In the genomic region with DNA sequence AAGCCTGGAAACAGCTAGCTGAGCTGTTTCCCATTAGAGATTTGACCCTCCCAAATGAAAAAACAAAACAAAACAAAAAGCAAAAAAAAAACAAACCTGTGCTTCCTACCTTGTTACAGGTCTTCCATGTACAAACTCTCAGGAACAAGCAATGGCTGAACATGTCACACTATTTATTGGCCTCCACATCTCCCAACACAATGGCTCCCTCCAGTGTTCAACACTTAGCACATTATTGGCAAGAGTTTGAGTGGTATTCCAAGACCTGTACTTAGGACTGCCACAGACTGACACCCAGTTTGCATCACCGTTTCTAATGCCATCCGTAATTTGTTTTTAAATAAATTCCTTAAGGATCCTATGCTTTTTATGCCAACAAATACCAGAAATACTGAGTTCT, we compare ENCODE assay signal across 2 cellular contexts.
TF ChIP-seq lines count a peak whose summit lies in the region.

No MANE protein-coding gene starts in this region.

TF ChIP-seq in GM23338, 12 proteins besides CTCF, POLR2A, EP300 and RAD21 (continued from another document):
- TF ChIP-seq, protein P1, sequence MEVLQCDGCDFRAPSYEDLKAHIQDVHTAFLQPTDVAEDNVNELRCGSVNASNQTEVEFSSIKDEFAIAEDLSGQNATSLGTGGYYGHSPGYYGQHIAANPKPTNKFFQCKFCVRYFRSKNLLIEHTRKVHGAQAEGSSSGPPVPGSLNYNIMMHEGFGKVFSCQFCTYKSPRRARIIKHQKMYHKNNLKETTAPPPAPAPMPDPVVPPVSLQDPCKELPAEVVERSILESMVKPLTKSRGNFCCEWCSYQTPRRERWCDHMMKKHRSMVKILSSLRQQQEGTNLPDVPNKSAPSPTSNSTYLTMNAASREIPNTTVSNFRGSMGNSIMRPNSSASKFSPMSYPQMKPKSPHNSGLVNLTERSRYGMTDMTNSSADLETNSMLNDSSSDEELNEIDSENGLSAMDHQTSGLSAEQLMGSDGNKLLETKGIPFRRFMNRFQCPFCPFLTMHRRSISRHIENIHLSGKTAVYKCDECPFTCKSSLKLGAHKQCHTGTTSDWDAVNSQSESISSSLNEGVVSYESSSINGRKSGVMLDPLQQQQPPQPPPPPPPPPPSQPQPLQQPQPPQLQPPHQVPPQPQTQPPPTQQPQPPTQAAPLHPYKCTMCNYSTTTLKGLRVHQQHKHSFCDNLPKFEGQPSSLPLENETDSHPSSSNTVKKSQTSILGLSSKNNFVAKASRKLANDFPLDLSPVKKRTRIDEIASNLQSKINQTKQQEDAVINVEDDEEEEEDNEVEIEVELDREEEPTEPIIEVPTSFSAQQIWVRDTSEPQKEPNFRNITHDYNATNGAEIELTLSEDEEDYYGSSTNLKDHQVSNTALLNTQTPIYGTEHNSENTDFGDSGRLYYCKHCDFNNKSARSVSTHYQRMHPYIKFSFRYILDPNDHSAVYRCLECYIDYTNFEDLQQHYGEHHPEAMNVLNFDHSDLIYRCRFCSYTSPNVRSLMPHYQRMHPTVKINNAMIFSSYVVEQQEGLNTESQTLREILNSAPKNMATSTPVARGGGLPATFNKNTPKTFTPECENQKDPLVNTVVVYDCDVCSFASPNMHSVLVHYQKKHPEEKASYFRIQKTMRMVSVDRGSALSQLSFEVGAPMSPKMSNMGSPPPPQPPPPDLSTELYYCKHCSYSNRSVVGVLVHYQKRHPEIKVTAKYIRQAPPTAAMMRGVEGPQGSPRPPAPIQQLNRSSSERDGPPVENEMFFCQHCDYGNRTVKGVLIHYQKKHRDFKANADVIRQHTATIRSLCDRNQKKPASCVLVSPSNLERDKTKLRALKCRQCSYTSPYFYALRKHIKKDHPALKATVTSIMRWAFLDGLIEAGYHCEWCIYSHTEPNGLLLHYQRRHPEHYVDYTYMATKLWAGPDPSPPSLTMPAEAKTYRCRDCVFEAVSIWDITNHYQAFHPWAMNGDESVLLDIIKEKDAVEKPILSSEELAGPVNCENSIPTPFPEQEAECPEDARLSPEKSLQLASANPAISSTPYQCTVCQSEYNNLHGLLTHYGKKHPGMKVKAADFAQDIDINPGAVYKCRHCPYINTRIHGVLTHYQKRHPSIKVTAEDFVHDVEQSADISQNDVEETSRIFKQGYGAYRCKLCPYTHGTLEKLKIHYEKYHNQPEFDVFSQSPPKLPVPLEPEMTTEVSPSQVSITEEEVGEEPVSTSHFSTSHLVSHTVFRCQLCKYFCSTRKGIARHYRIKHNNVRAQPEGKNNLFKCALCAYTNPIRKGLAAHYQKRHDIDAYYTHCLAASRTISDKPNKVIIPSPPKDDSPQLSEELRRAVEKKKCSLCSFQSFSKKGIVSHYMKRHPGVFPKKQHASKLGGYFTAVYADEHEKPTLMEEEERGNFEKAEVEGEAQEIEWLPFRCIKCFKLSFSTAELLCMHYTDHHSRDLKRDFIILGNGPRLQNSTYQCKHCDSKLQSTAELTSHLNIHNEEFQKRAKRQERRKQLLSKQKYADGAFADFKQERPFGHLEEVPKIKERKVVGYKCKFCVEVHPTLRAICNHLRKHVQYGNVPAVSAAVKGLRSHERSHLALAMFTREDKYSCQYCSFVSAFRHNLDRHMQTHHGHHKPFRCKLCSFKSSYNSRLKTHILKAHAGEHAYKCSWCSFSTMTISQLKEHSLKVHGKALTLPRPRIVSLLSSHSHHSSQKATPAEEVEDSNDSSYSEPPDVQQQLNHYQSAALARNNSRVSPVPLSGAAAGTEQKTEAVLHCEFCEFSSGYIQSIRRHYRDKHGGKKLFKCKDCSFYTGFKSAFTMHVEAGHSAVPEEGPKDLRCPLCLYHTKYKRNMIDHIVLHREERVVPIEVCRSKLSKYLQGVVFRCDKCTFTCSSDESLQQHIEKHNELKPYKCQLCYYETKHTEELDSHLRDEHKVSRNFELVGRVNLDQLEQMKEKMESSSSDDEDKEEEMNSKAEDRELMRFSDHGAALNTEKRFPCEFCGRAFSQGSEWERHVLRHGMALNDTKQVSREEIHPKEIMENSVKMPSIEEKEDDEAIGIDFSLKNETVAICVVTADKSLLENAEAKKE (CRISPR knock-in tag; IDR thresholded peaks at IDR 0.05): no peak
- no peak for TF ChIP-seq NANOG (IDR thresholded peaks at IDR 0.05; ENCODE audit: borderline replicate concordance)
- no peak for TF ChIP-seq JUNB (IDR thresholded peaks at IDR 0.05; ENCODE audit: unreplicated experiment)
- TF ChIP-seq ZNF331 (CRISPR knock-in tag; IDR thresholded peaks at IDR 0.05; ENCODE audit: low read depth): no peak
- TF ChIP-seq EZH2 (IDR thresholded peaks at IDR 0.05; ENCODE audit: low read depth, unreplicated experiment): no peak
- no peak for TF ChIP-seq REST (IDR thresholded peaks at IDR 0.05; ENCODE audit: unreplicated experiment)
- TF ChIP-seq CREB1 (CRISPR knock-in tag; IDR thresholded peaks at IDR 0.05; ENCODE audit: low read depth): no peak
- TF ChIP-seq ZNF114 (CRISPR knock-in tag; IDR thresholded peaks at IDR 0.05): no peak
TF ChIP-seq in GM23338: peak in this region for 0.

TF ChIP-seq in WTC11, 78 proteins besides CTCF, POLR2A, EP300 and RAD21 (continued from another document):
- TF ChIP-seq ZNF425 (CRISPR knock-in tag; conservative IDR thresholded peaks at IDR 0.05): no peak
- no peak for TF ChIP-seq CBFB (CRISPR knock-in tag; IDR thresholded peaks at IDR 0.05; ENCODE audit: low read depth)
- no peak for TF ChIP-seq NFATC4 (CRISPR knock-in tag; IDR thresholded peaks at IDR 0.05)
- TF ChIP-seq, protein P2, sequence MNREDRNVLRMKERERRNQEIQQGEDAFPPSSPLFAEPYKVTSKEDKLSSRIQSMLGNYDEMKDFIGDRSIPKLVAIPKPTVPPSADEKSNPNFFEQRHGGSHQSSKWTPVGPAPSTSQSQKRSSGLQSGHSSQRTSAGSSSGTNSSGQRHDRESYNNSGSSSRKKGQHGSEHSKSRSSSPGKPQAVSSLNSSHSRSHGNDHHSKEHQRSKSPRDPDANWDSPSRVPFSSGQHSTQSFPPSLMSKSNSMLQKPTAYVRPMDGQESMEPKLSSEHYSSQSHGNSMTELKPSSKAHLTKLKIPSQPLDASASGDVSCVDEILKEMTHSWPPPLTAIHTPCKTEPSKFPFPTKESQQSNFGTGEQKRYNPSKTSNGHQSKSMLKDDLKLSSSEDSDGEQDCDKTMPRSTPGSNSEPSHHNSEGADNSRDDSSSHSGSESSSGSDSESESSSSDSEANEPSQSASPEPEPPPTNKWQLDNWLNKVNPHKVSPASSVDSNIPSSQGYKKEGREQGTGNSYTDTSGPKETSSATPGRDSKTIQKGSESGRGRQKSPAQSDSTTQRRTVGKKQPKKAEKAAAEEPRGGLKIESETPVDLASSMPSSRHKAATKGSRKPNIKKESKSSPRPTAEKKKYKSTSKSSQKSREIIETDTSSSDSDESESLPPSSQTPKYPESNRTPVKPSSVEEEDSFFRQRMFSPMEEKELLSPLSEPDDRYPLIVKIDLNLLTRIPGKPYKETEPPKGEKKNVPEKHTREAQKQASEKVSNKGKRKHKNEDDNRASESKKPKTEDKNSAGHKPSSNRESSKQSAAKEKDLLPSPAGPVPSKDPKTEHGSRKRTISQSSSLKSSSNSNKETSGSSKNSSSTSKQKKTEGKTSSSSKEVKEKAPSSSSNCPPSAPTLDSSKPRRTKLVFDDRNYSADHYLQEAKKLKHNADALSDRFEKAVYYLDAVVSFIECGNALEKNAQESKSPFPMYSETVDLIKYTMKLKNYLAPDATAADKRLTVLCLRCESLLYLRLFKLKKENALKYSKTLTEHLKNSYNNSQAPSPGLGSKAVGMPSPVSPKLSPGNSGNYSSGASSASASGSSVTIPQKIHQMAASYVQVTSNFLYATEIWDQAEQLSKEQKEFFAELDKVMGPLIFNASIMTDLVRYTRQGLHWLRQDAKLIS (CRISPR knock-in tag; IDR thresholded peaks at IDR 0.05; ENCODE audit: borderline replicate concordance): no peak
- TF ChIP-seq, protein P3, sequence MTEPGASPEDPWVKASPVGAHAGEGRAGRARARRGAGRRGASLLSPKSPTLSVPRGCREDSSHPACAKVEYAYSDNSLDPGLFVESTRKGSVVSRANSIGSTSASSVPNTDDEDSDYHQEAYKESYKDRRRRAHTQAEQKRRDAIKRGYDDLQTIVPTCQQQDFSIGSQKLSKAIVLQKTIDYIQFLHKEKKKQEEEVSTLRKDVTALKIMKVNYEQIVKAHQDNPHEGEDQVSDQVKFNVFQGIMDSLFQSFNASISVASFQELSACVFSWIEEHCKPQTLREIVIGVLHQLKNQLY (CRISPR knock-in tag; IDR thresholded peaks at IDR 0.05): no peak
- TF ChIP-seq, protein P4, sequence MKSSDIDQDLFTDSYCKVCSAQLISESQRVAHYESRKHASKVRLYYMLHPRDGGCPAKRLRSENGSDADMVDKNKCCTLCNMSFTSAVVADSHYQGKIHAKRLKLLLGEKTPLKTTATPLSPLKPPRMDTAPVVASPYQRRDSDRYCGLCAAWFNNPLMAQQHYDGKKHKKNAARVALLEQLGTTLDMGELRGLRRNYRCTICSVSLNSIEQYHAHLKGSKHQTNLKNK (CRISPR knock-in tag; IDR thresholded peaks at IDR 0.05): no peak
- TF ChIP-seq TCF7 (CRISPR knock-in tag; IDR thresholded peaks at IDR 0.05; ENCODE audit: low read depth): no peak
- no peak for TF ChIP-seq NR2C2 (CRISPR knock-in tag; IDR thresholded peaks at IDR 0.05)
- no peak for TF ChIP-seq ZNF317 (CRISPR knock-in tag; IDR thresholded peaks at IDR 0.05; ENCODE audit: borderline replicate concordance, low read depth)
- no peak for TF ChIP-seq NR3C1 (CRISPR knock-in tag; conservative IDR thresholded peaks at IDR 0.05; ENCODE audit: low read depth)
- TF ChIP-seq ZNF396 (CRISPR knock-in tag; IDR thresholded peaks at IDR 0.05; ENCODE audit: borderline replicate concordance): no peak
TF ChIP-seq in WTC11: peak in this region for 0.
